ENCODE assay signal across 12 cellular contexts in genomic region chr12:104524026-104524425, GRCh38.
DNase-seq lines count a peak whose midpoint lies in the region; ATAC-seq, FAIRE-seq and TF ChIP-seq lines count a peak whose summit lies in the region.
"Had no signal": no experiment of that assay in that cellular context is flagged by ENCODE, and none has a peak within 500 bp of the region (broad histone marks: within the 10 kb centered on the region; RNA-seq: fewer than 3 reads in every experiment).

No MANE protein-coding gene starts in this region.

- peak overlapping the region; percentile 83 for H3K27ac ChIP-seq in neutrophil

- no peak for FAIRE-seq in HTR-8/SVneo (lab: Jason Lieb, UNC)

- H3K4me1 ChIP-seq in adipocyte (ENCODE audit: control insufficient read depth, insufficient read depth, low read length): peaks cover 49% of the 10 kb centered on the region
- H3K4me1 ChIP-seq in neutrophil (ENCODE audit: control insufficient read depth in 1 of 2, insufficient read depth in 1 of 2, low read depth in 1 of 2, low read length in 1 of 2): peaks cover 17 to 56% of the 10 kb centered on the region in 2 experiments

- H3K27me3 ChIP-seq in adipocyte (replicated peaks; ENCODE audit: control insufficient read depth, insufficient read depth, low read length) (no peaks in the 10 kb centered on the region), neutrophil (no peaks in the 10 kb centered on the region)

- H3K4me3 ChIP-seq in adipocyte (ENCODE audit: low read length) (peak overlapping the region; percentile 31), neutrophil (ENCODE audit: low read depth in 1 of 2, low read length in 1 of 2) (peak overlapping the region in 1 of 2 experiments; percentile 32)

- TF ChIP-seq CTCF in neutrophil (IDR thresholded peaks at IDR 0.05): no peak

- H3K36me3 ChIP-seq in adipocyte (ENCODE audit: control insufficient read depth, insufficient read depth, low read length, severe bottlenecking) (no peaks in the 10 kb centered on the region), neutrophil (no peaks in the 10 kb centered on the region)

- ATAC-seq in activated CD4-positive, CD25-positive, alpha-beta regulatory T cell treated with anti-CD3 and anti-CD28 coated beads, Interleukin-2, amount 50 U/mL, for 24 hours: no peak
- ATAC-seq: activated CD4-positive, alpha-beta T cell treated with anti-CD3 and anti-CD28 coated beads for 36 hours; esophagus mucosa had no signal

- H3K9me3 ChIP-seq in adipocyte (ENCODE audit: control insufficient read depth, low read length): no peaks in the 10 kb centered on the region
- no peaks in the 10 kb centered on the region for H3K9me3 ChIP-seq in neutrophil

- DNase-seq in G401 (ENCODE audit: low spot score) (peak; percentile 77), NCI-H1930 (lab: John Stamatoyannopoulos, UW) (peak; percentile 68 to 87), adipocyte (ENCODE audit: low read depth) (peak; percentile 54), HTR-8/SVneo (ENCODE audit: insufficient read length, low spot score) (no peak), T-helper 9 cell (no peak)
- no peak for DNase-seq in stimulated activated CD4-positive, alpha-beta T cell treated with anti-CD3 and anti-CD28 coated beads, Interleukin-2, amount 100 ng/mL, for 48 hours
- DNase-seq: activated CD4-positive, alpha-beta T cell treated with anti-CD3 and anti-CD28 coated beads for 36 hours; GDM1; kidney glomerular epithelial cell had no signal

- H3K9ac ChIP-seq in adipocyte (ENCODE audit: low read length): peak overlapping the region; percentile 70

- in situ Hi-C loops in G401 (cut with HindIII; ENCODE audit: low sequenced_read_pairs): no loop called here

Comparison
In these comparisons a context has a peak if more than half of its experiments do, and no peak if none do; other contexts are left out.
1. DNase-seq: peak in G401 (single experiment), NCI-H1930 (2 of 2) and adipocyte (single experiment); none in HTR-8/SVneo (single experiment), T-helper 9 cell (single experiment) and stimulated activated CD4-positive, alpha-beta T cell treated with anti-CD3 and anti-CD28 coated beads, Interleukin-2, amount 100 ng/mL, for 48 hours (0 of 2).